Comparison of ENCODE assay signal across 18 cellular contexts in the genomic region with DNA sequence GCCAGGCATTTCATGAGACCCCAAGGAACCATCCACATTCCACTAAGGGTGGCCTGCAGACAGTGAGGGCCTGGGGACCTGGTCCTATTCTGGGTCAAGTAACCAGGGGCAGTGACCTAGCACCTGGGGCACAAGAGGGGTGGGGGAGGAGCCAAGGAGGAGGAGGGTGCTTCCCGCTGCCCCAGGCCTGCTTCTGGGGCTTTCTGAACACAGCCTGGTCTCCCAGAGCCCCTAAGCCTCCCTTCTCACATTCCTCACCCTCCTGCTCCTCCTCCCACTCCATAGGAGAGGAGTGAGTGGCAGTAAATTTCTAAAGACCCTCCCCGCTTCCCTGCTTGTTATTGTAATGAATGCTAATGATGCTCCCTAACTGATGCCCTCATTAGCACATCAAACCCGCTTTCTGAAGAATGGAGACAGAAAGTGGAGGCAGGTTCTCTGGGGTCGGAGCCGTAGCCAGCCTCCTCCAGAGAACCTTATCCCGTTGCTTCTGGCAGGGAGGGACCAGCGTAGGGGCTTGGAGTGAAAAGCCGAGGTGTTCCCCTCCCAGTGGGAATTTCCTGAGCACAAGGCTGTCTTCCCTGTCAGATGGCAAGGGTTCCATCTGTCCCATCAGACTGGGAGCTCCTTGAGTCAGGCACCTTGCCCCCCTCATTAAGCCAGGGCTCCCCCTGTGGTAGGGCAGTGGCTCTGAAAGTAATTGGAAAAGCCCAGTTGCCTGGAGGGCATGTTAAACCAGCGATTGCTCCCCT.
A peak's percentile ranks its signal among the peaks of the same experiment; 100 is the strongest.
DNase-seq lines count a peak whose midpoint lies in the region; ATAC-seq and TF ChIP-seq lines count a peak whose summit lies in the region.
"Had no signal": no experiment of that assay in that cellular context is flagged by ENCODE, and none has a peak within 500 bp of the region (broad histone marks: within the 10 kb centered on the region; RNA-seq: fewer than 3 reads in every experiment).

No MANE protein-coding gene starts in this region.

- ATAC-seq in HG02588 (IDR thresholded peaks at IDR 0.05; ENCODE audit: unreplicated experiment): no peak
- ATAC-seq: activated naive CD8-positive, alpha-beta T cell treated with anti-CD3 and anti-CD28 coated beads, Interleukin-2, amount 50 U/mL, for 24 hours; activated T-helper 17 cell treated with anti-CD3 and anti-CD28 coated beads, Interleukin-2, amount 50 U/mL, for 72 hours; T-helper 17 cell had no signal

- in situ Hi-C loops in brain microvascular endothelial cell (cut with HindIII; ENCODE audit: low pct_ligation_motif_present, low sequenced_read_pairs): no loop called here

- no peak overlapping the region for H3K4me3 ChIP-seq in DOHH2 (ENCODE audit: low read length)
- H3K4me3 ChIP-seq in Loucy (ENCODE audit: low read length, poor library complexity, severe bottlenecking): no peak overlapping the region
- H3K4me3 ChIP-seq in brain microvascular endothelial cell (ENCODE audit: low read depth, low read length): no peak overlapping the region
- H3K4me3 ChIP-seq: left ventricle myocardium inferior had no signal

- H3K4me1 ChIP-seq in DOHH2 (ENCODE audit: control insufficient read depth, low read length) (peaks cover 42% of the 10 kb centered on the region), Loucy (ENCODE audit: insufficient read depth, low read length, poor library complexity, severe bottlenecking) (no peaks in the 10 kb centered on the region)

- H3K4me2 ChIP-seq in DOHH2 (ENCODE audit: low read length) (no peak overlapping the region), Loucy (ENCODE audit: low read depth, low read length, poor library complexity, severe bottlenecking) (no peak overlapping the region)
- H3K4me2 ChIP-seq: KMS-11 had no signal

- no peaks in the 10 kb centered on the region for H3K9me2 ChIP-seq in DOHH2 (replicated peaks; ENCODE audit: control insufficient read depth, low read length)
- no peaks in the 10 kb centered on the region for H3K9me2 ChIP-seq in Loucy (replicated peaks; ENCODE audit: low read depth, low read length)

- H3K79me2 ChIP-seq in DOHH2 (ENCODE audit: control insufficient read depth, low read length): no peaks in the 10 kb centered on the region
- H3K79me2 ChIP-seq in Loucy (ENCODE audit: insufficient read depth, low read length): no peaks in the 10 kb centered on the region

- H3K27me3 ChIP-seq in DOHH2 (ENCODE audit: control insufficient read depth, low read length) (peaks cover 31% of the 10 kb centered on the region), Loucy (ENCODE audit: insufficient read depth, low read length, poor library complexity, severe bottlenecking) (no peaks in the 10 kb centered on the region), brain microvascular endothelial cell (replicated peaks) (peaks cover 47% of the 10 kb centered on the region)

- no peaks in the 10 kb centered on the region for H3K36me3 ChIP-seq in DOHH2 (ENCODE audit: control insufficient read depth, low read length)
- no peaks in the 10 kb centered on the region for H3K36me3 ChIP-seq in Loucy (ENCODE audit: insufficient read depth, low read length)
- H3K36me3 ChIP-seq in brain microvascular endothelial cell (replicated peaks): no peaks in the 10 kb centered on the region
- H3K36me3 ChIP-seq: left ventricle myocardium inferior had no signal

- H3K9ac ChIP-seq in Loucy (ENCODE audit: low read depth, low read length, poor library complexity, severe bottlenecking): no peak overlapping the region
- H3K9ac ChIP-seq: KMS-11 had no signal

- TF ChIP-seq CTCF in DOHH2 (IDR thresholded peaks at IDR 0.05; ENCODE audit: low read depth, low read length, poor library complexity, severe bottlenecking): peak; percentile 40
- 0 out of 2 replicates have a peak, but pooled peaks have one; percentile 30 for TF ChIP-seq CTCF in Loucy (conservative IDR thresholded peaks at IDR 0.05; ENCODE audit: low read length)
- peak; percentile 9 for TF ChIP-seq CTCF in brain microvascular endothelial cell (IDR thresholded peaks at IDR 0.05; ENCODE audit: low read depth, low read length, missing control alignments)

- no peak overlapping the region for H3K27ac ChIP-seq in DOHH2 (ENCODE audit: low read depth, low read length)
- H3K27ac ChIP-seq in brain microvascular endothelial cell: no peak overlapping the region
- H3K27ac ChIP-seq: KMS-11, left ventricle myocardium inferior had no signal

- no peaks in the 10 kb centered on the region for H3K9me3 ChIP-seq in DOHH2 (ENCODE audit: control insufficient read depth, insufficient read depth, low read length)
- no peaks in the 10 kb centered on the region for H3K9me3 ChIP-seq in Loucy (ENCODE audit: insufficient read depth, low read depth, low read length)

- DNase-seq in brain microvascular endothelial cell: no peak
- peak; percentile 73 for DNase-seq in iPS-NIHi11 (ENCODE audit: low spot score)
- no peak for DNase-seq in DMS53 (lab: John Stamatoyannopoulos, UW)
- no peak for DNase-seq in germinal center (ENCODE audit: low spot score)
- no peak for DNase-seq in SKM-1 treated with dmso at 0.1 percent for 144 hours (lab: John Stamatoyannopoulos, UW; ENCODE audit: unreplicated experiment)
- DNase-seq: ACHN; activated naive CD8-positive, alpha-beta T cell treated with anti-CD3 and anti-CD28 coated beads, Interleukin-2, amount 50 U/mL, for 24 hours; CD4-positive, CD25-positive, alpha-beta regulatory T cell; left ventricle myocardium inferior; NCI-H226; SHP77 treated with DMSO at 0.1 percent for 48 hours; stimulated activated CD4-positive, alpha-beta T cell treated with anti-CD3 and anti-CD28 coated beads, Interleukin-2, amount 100 ng/mL, for 48 hours; T-helper 17 cell had no signal

- peaks cover 2% of the 10 kb centered on the region; the same call in 1 of the 2 replicates for H3F3A ChIP-seq in DOHH2 (ENCODE audit: control insufficient read depth, insufficient read depth)
- no peaks in the 10 kb centered on the region for H3F3A ChIP-seq in Loucy (ENCODE audit: low read depth)

- H4K20me1 ChIP-seq in DOHH2 (ENCODE audit: control insufficient read depth, insufficient read depth, low read depth, low read length): no peaks in the 10 kb centered on the region
- no peaks in the 10 kb centered on the region for H4K20me1 ChIP-seq in Loucy (ENCODE audit: insufficient read depth, low read length, poor library complexity, severe bottlenecking)

- H2AFZ ChIP-seq in Loucy (ENCODE audit: low read length): no peak overlapping the region
